Comparison of ENCODE assay signal across 8 cellular contexts in genomic region chr14:33951183-33951840, GRCh38. TPM values are rescaled to one million over a fixed set of nuclear protein-coding genes. Genes with fewer than 3 reads are reported as not detected.
DNase-seq lines count a peak whose midpoint lies in the region; ATAC-seq and TF ChIP-seq lines count a peak whose summit lies in the region.

No MANE protein-coding gene starts in this region.

- H3K4me1 ChIP-seq in right atrium auricular region (peaks cover 0 to 13% of the 10 kb centered on the region in 2 donors), ascending aorta (peaks cover 0 to 8% of the 10 kb centered on the region in 2 donors), lower lobe of right lung (peaks cover 18% of the 10 kb centered on the region), vagina (peaks cover 14% of the 10 kb centered on the region)

- no peak for ATAC-seq in left cardiac atrium
- no peak for ATAC-seq in lower lobe of right lung
- no peak for ATAC-seq in HG03460 (IDR thresholded peaks at IDR 0.05; ENCODE audit: unreplicated experiment)

- TF ChIP-seq CTCF in right atrium auricular region (IDR thresholded peaks at IDR 0.05) (no peak), ascending aorta (IDR thresholded peaks at IDR 0.05) (no peak), lower lobe of right lung (IDR thresholded peaks at IDR 0.05) (no peak), vagina (IDR thresholded peaks at IDR 0.05) (no peak)

- no peaks in the 10 kb centered on the region for H3K9me3 ChIP-seq in right atrium auricular region
- no peaks in the 10 kb centered on the region for H3K9me3 ChIP-seq in ascending aorta
- no peaks in the 10 kb centered on the region for H3K9me3 ChIP-seq in lower lobe of right lung
- no peaks in the 10 kb centered on the region for H3K9me3 ChIP-seq in vagina

- peak overlapping the region; percentile 77 to 86 for H3K27ac ChIP-seq in right atrium auricular region
- H3K27ac ChIP-seq in ascending aorta, result peak overlapping the region in 1 of 2 donors; percentile 78
- no peak overlapping the region for H3K27ac ChIP-seq in lower lobe of right lung
- peak overlapping the region; percentile 15 for H3K27ac ChIP-seq in vagina

- H3K27me3 ChIP-seq in right atrium auricular region (no peaks in the 10 kb centered on the region), ascending aorta (no peaks in the 10 kb centered on the region), lower lobe of right lung (ENCODE audit: low read depth) (peaks cover 37% of the 10 kb centered on the region), vagina (no peaks in the 10 kb centered on the region)

- no peak for DNase-seq in right atrium auricular region (ENCODE audit: low spot score)
- DNase-seq in left cardiac atrium, result no peak
- DNase-seq in ascending aorta (ENCODE audit: low spot score in 2 of 2), result no peak
- DNase-seq in lower lobe of right lung, result no peak
- DNase-seq in vagina (ENCODE audit: extremely low spot score in 2 of 2), result no peak
- DNase-seq in NOMO-1 treated with DMSO at 0.1 percent for 48 hours (lab: John Stamatoyannopoulos, UW; ENCODE audit: unreplicated experiment), result no peak
- DNase-seq in SIG-M5 (lab: John Stamatoyannopoulos, UW), result no peak

- intact Hi-C loops in left cardiac atrium (cut with DNase I), result loop anchor here in 1 of 2 donors (5.0 kb wide), 1 partner anchor 136 kb away; no protein-coding TSS in a partner anchor
- intact Hi-C loops in ascending aorta (cut with DNase I), result loop anchor here (1.0 to 2.0 kb wide), 3 partner anchors 35 to 109 kb away; no protein-coding TSS in a partner anchor
- intact Hi-C loops in lower lobe of right lung (cut with DNase I), result no loop called here
- intact Hi-C loops in vagina (cut with DNase I), result no loop called here

- TF ChIP-seq POLR2A in vagina (IDR thresholded peaks at IDR 0.05), result no peak

- H3K4me3 ChIP-seq in right atrium auricular region, result peak overlapping the region; percentile 63 to 70
- peak overlapping the region; percentile 64 to 88 for H3K4me3 ChIP-seq in ascending aorta
- peak overlapping the region; percentile 66 for H3K4me3 ChIP-seq in lower lobe of right lung
- peak overlapping the region; percentile 49 to 87 for H3K4me3 ChIP-seq in vagina

- H3K36me3 ChIP-seq in right atrium auricular region (no peaks in the 10 kb centered on the region), ascending aorta (no peaks in the 10 kb centered on the region), lower lobe of right lung (no peaks in the 10 kb centered on the region), vagina (no peaks in the 10 kb centered on the region)

RNA-seq across cellular contexts. Expression of gene EGLN3, which starts 0.4 kb away (rescaled TPM):
- total RNA-seq in right atrium auricular region (100 to 1,000 TPM in 1 of 2 donors, 10 to 100 TPM in 1; 35.5 to 122 TPM), left cardiac atrium (100 to 1,000 TPM in 1 of 2 donors, 10 to 100 TPM in 1; 73.1 to 116 TPM), ascending aorta (5.9 TPM), lower lobe of right lung (10.5 TPM), vagina (10.3 TPM)
